ENCODE assay signal across 19 cellular contexts in genomic region chr10:80322711-80323110, GRCh38. TPM values are rescaled to one million over a fixed set of nuclear protein-coding genes. Genes with fewer than 3 reads are reported as not detected.
A peak's percentile ranks its signal among the peaks of the same experiment; 100 is the strongest.
DNase-seq lines count a peak whose midpoint lies in the region; ATAC-seq, FAIRE-seq and TF ChIP-seq lines count a peak whose summit lies in the region.
"Had no signal": no experiment of that assay in that cellular context is flagged by ENCODE, and none has a peak within 500 bp of the region (broad histone marks: within the 10 kb centered on the region; RNA-seq: fewer than 3 reads in every experiment).

No MANE protein-coding gene starts in this region.

- H3F3A ChIP-seq in GM23338 (replicated peaks; ENCODE audit: low read depth), result no peaks in the 10 kb centered on the region

- H3K4me2 ChIP-seq in GM23338, result no peak overlapping the region

- ATAC-seq in GM23338 (no peak), right lobe of liver (peak; percentile 6 to 34 (median 16)), mucosa of descending colon (no peak)
- ATAC-seq: GM12878 had no signal

- no peaks in the 10 kb centered on the region for H3K36me3 Mint-ChIP-seq in GM23338 (ENCODE audit: low read depth)

- no peaks in the 10 kb centered on the region for H3K27me3 Mint-ChIP-seq in GM23338 (ENCODE audit: insufficient read depth, low read depth, poor library complexity)
- H3K27me3 Mint-ChIP-seq: CD4-positive, alpha-beta T cell had no signal

- H3K9me3 Mint-ChIP-seq in GM23338, result no peaks in the 10 kb centered on the region
- H3K9me3 Mint-ChIP-seq: CD4-positive, alpha-beta T cell; H9; HFFc6 had no signal

- H3K4me1 ChIP-seq in GM23338 (ENCODE audit: insufficient read depth), result peaks cover 8% of the 10 kb centered on the region
- H3K4me1 ChIP-seq in right lobe of liver, result peaks cover 0 to 60% (median 12%) of the 10 kb centered on the region in 4 donors
- H3K4me1 ChIP-seq in mucosa of descending colon (ENCODE audit: low read depth), result no peaks in the 10 kb centered on the region

- no peaks in the 10 kb centered on the region; the same call in 1 of the 2 replicates for H3K9me2 ChIP-seq in GM23338 (ENCODE audit: insufficient read depth)

- H3K4me1 Mint-ChIP-seq in GM23338, result peaks cover 4% of the 10 kb centered on the region; the same call in 2 of the 3 replicates

- H3K36me3 ChIP-seq in GM23338 (ENCODE audit: insufficient read depth) (no peaks in the 10 kb centered on the region), right lobe of liver (no peaks in the 10 kb centered on the region), mucosa of descending colon (ENCODE audit: low read depth) (no peaks in the 10 kb centered on the region)

- H3K27me3 ChIP-seq in GM23338 (ENCODE audit: insufficient read depth), result no peaks in the 10 kb centered on the region
- no peaks in the 10 kb centered on the region for H3K27me3 ChIP-seq in right lobe of liver

- H3K4me3 ChIP-seq in GM23338 (no peak overlapping the region), NB4 (ENCODE audit: low read depth, low read length) (no peak overlapping the region), right lobe of liver (no peak overlapping the region), mucosa of descending colon (no peak overlapping the region)
- H3K4me3 ChIP-seq: GM12878, GM23248 had no signal

- H3K27ac ChIP-seq in GM23338 (ENCODE audit: low read depth), result no peak overlapping the region
- H3K27ac ChIP-seq in right lobe of liver, result peak overlapping the region; percentile 54 to 92 (median 91)
- H3K27ac ChIP-seq: GM23248, HL-60 had no signal

- no peak overlapping the region for H3K27ac Mint-ChIP-seq in GM23338
- H3K27ac Mint-ChIP-seq: CD4-positive, alpha-beta T cell; H9; HFFc6 had no signal

- no peak for TF ChIP-seq POLR2A in NB4 (IDR thresholded peaks at IDR 0.05; ENCODE audit: extremely low read depth, insufficient read length)
- TF ChIP-seq POLR2A in right lobe of liver (IDR thresholded peaks at IDR 0.05), result no peak
- no peak for TF ChIP-seq POLR2A in GM12891 (IDR thresholded peaks at IDR 0.05; ENCODE audit: low read depth, low read length)

- H3K4me3 Mint-ChIP-seq in GM23338, result no peak overlapping the region
- H3K4me3 Mint-ChIP-seq: CD4-positive, alpha-beta T cell; H9; HFFc6 had no signal

- FAIRE-seq in GM12891 (lab: Jason Lieb, UNC), result no peak
- FAIRE-seq: GM12878 had no signal

- H2AFZ ChIP-seq in GM23338, result peak overlapping the region; percentile 94; the same call in 1 of the 2 replicates
- H2AFZ ChIP-seq: GM23248 had no signal

- DNase-seq in GM23338 (ENCODE audit: low spot score), result no peak
- peak; percentile 8 for DNase-seq in NB4 (ENCODE audit: low read depth)
- DNase-seq in right lobe of liver, result peak in 1 of 3 donors; percentile 52
- no peak for DNase-seq in mucosa of descending colon
- DNase-seq in NCI-H2081 treated with DMSO at 0.1 percent for 48 hours (lab: John Stamatoyannopoulos, UW), result no peak
- no peak for DNase-seq in GM12891 (ENCODE audit: insufficient read length, low spot score)
- DNase-seq in D341Med (ENCODE audit: low spot score), result no peak
- DNase-seq: C1 segment of cervical spinal cord; Calu3; CD4-positive, alpha-beta T cell; DMS79; GM23248; H9; HFFc6; KBM-7 had no signal

- no peaks in the 10 kb centered on the region for H3K79me2 ChIP-seq in GM23338 (replicated peaks; ENCODE audit: insufficient read depth)

- intact Hi-C loops in right lobe of liver (cut with DNase I), result loop anchor here in 1 of 2 donors (10.0 kb wide), 1 partner anchor 58 kb away; no protein-coding TSS in a partner anchor
- intact Hi-C loops in mucosa of descending colon (cut with DNase I, micrococcal nuclease), result no loop called here

- H3K9me3 ChIP-seq in right lobe of liver, result no peaks in the 10 kb centered on the region
- no peaks in the 10 kb centered on the region for H3K9me3 ChIP-seq in mucosa of descending colon

- H4K20me1 ChIP-seq in GM23338 (replicated peaks; ENCODE audit: insufficient read depth), result no peaks in the 10 kb centered on the region

- TF ChIP-seq CTCF in GM23338 (conservative IDR thresholded peaks at IDR 0.05; ENCODE audit: low read depth in 2 of 2) (no peak), NB4 (IDR thresholded peaks at IDR 0.05; ENCODE audit: low read depth, low read length) (no peak), right lobe of liver (IDR thresholded peaks at IDR 0.05) (no peak), mucosa of descending colon (IDR thresholded peaks at IDR 0.05) (no peak)

- WGBS in right lobe of liver (ENCODE audit: insufficient coverage, low coverage, low lambda C conversion rate, missing lambda C conversion rate), result 15% methylated on average over 1 of the region's 1 CpG

TF ChIP-seq in GM23338, 12 proteins besides CTCF, POLR2A, EP300 and RAD21:
- TF ChIP-seq CREB1 (CRISPR knock-in tag; IDR thresholded peaks at IDR 0.05; ENCODE audit: low read depth) (no peak), REST (IDR thresholded peaks at IDR 0.05; ENCODE audit: unreplicated experiment) (no peak), EZH2 (IDR thresholded peaks at IDR 0.05; ENCODE audit: low read depth, unreplicated experiment) (no peak), POLR2AphosphoS5 (IDR thresholded peaks at IDR 0.05; ENCODE audit: low read depth) (no peak)
TF ChIP-seq in GM23338: peak in this region for 0.

TF ChIP-seq in GM12891, 5 proteins besides CTCF, POLR2A, EP300 and RAD21:
- TF ChIP-seq POU2F2 (IDR thresholded peaks at IDR 0.05; ENCODE audit: low read depth, low read length) (no peak), POLR2AphosphoS5 (IDR thresholded peaks at IDR 0.05; ENCODE audit: low read depth, low read length) (no peak), SPI1 (IDR thresholded peaks at IDR 0.05; ENCODE audit: low read depth, low read length) (no peak), TAF1 (IDR thresholded peaks at IDR 0.05; ENCODE audit: low read depth, low read length) (no peak), PAX5 (IDR thresholded peaks at IDR 0.05; ENCODE audit: insufficient read depth, low read length, severe bottlenecking) (no peak)
TF ChIP-seq in GM12891: peak in this region for 0.

RNA-seq across cellular contexts. Expression of gene MAT1A, which starts 33.3 kb away (rescaled TPM):
- total RNA-seq in GM23338 (2014; rRNA removed; shearing (Covaris generic)), result 6.5 and 8.0 TPM in 2 replicates
- polyA plus RNA-seq in GM23338 (2016; fragmentation: Nextera tagmentation; extraction: Ambion mirVana), result 0.97 and 1.3 TPM in 2 replicates
- total RNA-seq in right lobe of liver, result 1,000 to 10,000 TPM in 2 of 6 experiments, 100 to 1,000 TPM in 4; 430 to 1,200 (median 741) TPM
- total RNA-seq in mucosa of descending colon, result under 1 TPM in 1 of 3 donors, not detected in 2; 0.89 TPM
- polyA plus RNA-seq in GM12891 (2012; ENCODE audit: low read depth, missing spikeins), result 0.03 TPM
- total RNA-seq: A673; Calu3; CD4-positive, alpha-beta T cell; GM23248; HFFc6 had no signal
- polyA plus RNA-seq: GM12878, GM23248 had no signal

RNA-seq across cellular contexts. Expression of gene DYDC1, which starts 33.8 kb away (rescaled TPM):
- 2.1 TPM in 1 of 2 replicates, not detected in the other for total RNA-seq in GM23338 (2014; rRNA removed; shearing (Covaris generic))
- 1.7 TPM in 1 of 2 replicates, not detected in the other for polyA plus RNA-seq in GM23338 (2016; fragmentation: Nextera tagmentation; extraction: Ambion mirVana)
- total RNA-seq in right lobe of liver, result not detected
- total RNA-seq in mucosa of descending colon, result not detected
- polyA plus RNA-seq in GM12891 (2012; ENCODE audit: low read depth, missing spikeins), result not detected
- total RNA-seq: A673; Calu3; CD4-positive, alpha-beta T cell; G401; GM12878; GM23248; H9; HFFc6 had no signal
- polyA plus RNA-seq: GM12878, GM23248 had no signal

RNA-seq across cellular contexts. Expression of gene DYDC2, which starts 33.9 kb away (rescaled TPM):
- 1.7 and 8.1 TPM in 2 replicates for total RNA-seq in GM23338 (2014; rRNA removed; shearing (Covaris generic))
- 9.0 and 10.3 TPM in 2 replicates for polyA plus RNA-seq in GM23338 (2016; fragmentation: Nextera tagmentation; extraction: Ambion mirVana)
- total RNA-seq in right lobe of liver (1 to 10 TPM in 2 of 6 experiments, under 1 TPM in 2, not detected in 2; 0.34 to 2.5 (median 0.84) TPM), mucosa of descending colon (not detected)
- not detected for polyA plus RNA-seq in GM12891 (2012; ENCODE audit: low read depth, missing spikeins)
- total RNA-seq: A673; Calu3; CD4-positive, alpha-beta T cell; G401; GM12878; GM23248; HFFc6 had no signal
- polyA plus RNA-seq: GM23248 had no signal

Comparison
In these comparisons a context has a peak if more than half of its experiments do, and no peak if none do; other contexts are left out.
1. ATAC-seq: peak in right lobe of liver (4 of 4); none in GM23338 (single experiment) and mucosa of descending colon (single experiment).
2. RNA of gene MAT1A, which starts 33.3 kb away (total RNA-seq): 430 to 1,200 TPM in right lobe of liver; 6.5 to 8.0 TPM in GM23338 and 0.89 TPM in mucosa of descending colon; every median in the first group is over 10 times any median in the second.